Comparison of ENCODE assay signal across 8 cellular contexts in the genomic region with DNA sequence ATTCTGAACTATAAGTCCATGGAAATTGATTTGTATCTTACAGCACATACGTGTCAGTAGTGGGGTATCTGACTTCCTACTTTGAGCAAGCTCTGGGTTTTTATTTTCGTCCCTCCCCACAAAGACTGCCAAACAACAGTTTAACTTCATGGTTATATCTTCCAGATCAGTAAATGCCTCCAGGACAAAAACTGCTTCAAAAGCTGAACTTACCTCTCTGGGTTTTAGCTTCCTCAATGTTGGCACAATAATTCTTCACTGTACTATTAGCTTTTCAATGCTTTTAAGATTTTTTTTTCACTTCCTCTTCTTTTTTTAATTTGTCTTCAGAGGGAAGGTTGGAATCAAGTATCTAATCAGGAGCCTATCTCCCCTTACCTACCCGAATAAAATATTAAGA. TPM values are rescaled to one million over a fixed set of nuclear protein-coding genes. Genes with fewer than 3 reads are reported as not detected.
DNase-seq lines count a peak whose midpoint lies in the region; ATAC-seq, FAIRE-seq and TF ChIP-seq lines count a peak whose summit lies in the region.

No MANE protein-coding gene starts in this region.

- dilution Hi-C loops in endothelial cell of umbilical vein (cut with MboI; ENCODE audit: extremely low pct_ligation_motif_present, low sequenced_read_pairs): no loop called here

- intact Hi-C loops in HepG2 (cut with micrococcal nuclease; ENCODE audit: unreplicated experiment): no loop called here
- intact Hi-C loops in right lobe of liver (cut with DNase I): loop anchor here in 1 of 2 donors (5.0 kb wide), 1 partner anchor 52 kb away; no protein-coding TSS in a partner anchor
- intact Hi-C loops in endothelial cell of umbilical vein (cut with micrococcal nuclease): no loop called here

- no peak for TF ChIP-seq POLR2A in HepG2 (IDR thresholded peaks at IDR 0.05; ENCODE audit: insufficient read depth in 1 of 2, low read depth in 2 of 2, low read length in 2 of 2)
- TF ChIP-seq POLR2A in right lobe of liver (IDR thresholded peaks at IDR 0.05): no peak
- no peak for TF ChIP-seq POLR2A in endothelial cell of umbilical vein (IDR thresholded peaks at IDR 0.05; ENCODE audit: low read depth, low read length)
- no peak for TF ChIP-seq POLR2A in suprapubic skin (IDR thresholded peaks at IDR 0.05)

- ATAC-seq in HepG2: no peak
- ATAC-seq in right lobe of liver: no peak

- no TSS peak for BruUV-seq in HepG2 (replicated peaks; lab: Mats Ljungman, UMichigan)
- BruUV-seq in endothelial cell of umbilical vein (replicated peaks; lab: Mats Ljungman, UMichigan): no TSS peak

- H3K4me2 ChIP-seq in HepG2 (ENCODE audit: low read depth, low read length) (peak overlapping the region; percentile 74), endothelial cell of umbilical vein (ENCODE audit: insufficient read depth, low read length) (peak overlapping the region; percentile 58)

- H2AFZ ChIP-seq in HepG2 (ENCODE audit: low read length): peak overlapping the region; percentile 24
- peak overlapping the region; percentile 58 for H2AFZ ChIP-seq in endothelial cell of umbilical vein (ENCODE audit: low read depth, low read length)

- no peaks in the 10 kb centered on the region; a peak in 1 of 5 replicates for H3K27me3 ChIP-seq in HepG2 (ENCODE audit: control insufficient read depth in 1 of 2, insufficient read depth in 2 of 2, low read length in 2 of 2)
- H3K27me3 ChIP-seq in right lobe of liver: no peaks in the 10 kb centered on the region
- no peaks in the 10 kb centered on the region for H3K27me3 ChIP-seq in endothelial cell of umbilical vein (ENCODE audit: control insufficient read depth in 2 of 2, insufficient read depth in 2 of 2, low read length in 2 of 2)
- no peaks in the 10 kb centered on the region for H3K27me3 ChIP-seq in suprapubic skin

- in situ Hi-C loops in HepG2 (cut with HindIII; ENCODE audit: extremely low pct_ligation_motif_present, low pct_unique_long_range_greater_than_20kb): no loop called here

- H3K9ac ChIP-seq in HepG2 (ENCODE audit: insufficient read depth, low read depth, low read length) (peak overlapping the region; percentile 47), endothelial cell of umbilical vein (replicated peaks; ENCODE audit: extremely low read depth, insufficient read depth, low read length) (peak overlapping the region; percentile 16)

- H3K9me3 ChIP-seq in HepG2 (ENCODE audit: low read length) (no peaks in the 10 kb centered on the region), right lobe of liver (no peaks in the 10 kb centered on the region), endothelial cell of umbilical vein (replicated peaks; ENCODE audit: control insufficient read depth, insufficient read depth, low read length) (no peaks in the 10 kb centered on the region), suprapubic skin (no peaks in the 10 kb centered on the region)

- H3K9me1 ChIP-seq in endothelial cell of umbilical vein (replicated peaks; ENCODE audit: control insufficient read depth, extremely low read depth, insufficient read depth, low read length): no peaks in the 10 kb centered on the region

- DNase-seq in HepG2 (ENCODE audit: low spot score) (no peak), right lobe of liver (no peak), RWPE1 (ENCODE audit: low spot score) (no peak), endothelial cell of umbilical vein (ENCODE audit: low read depth, low spot score) (no peak), suprapubic skin (ENCODE audit: low spot score in 2 of 2) (no peak), frontal cortex (ENCODE audit: low spot score in 2 of 2) (no peak), NCI-H748 treated with DMSO at 0.1 percent for 48 hours (lab: John Stamatoyannopoulos, UW) (no peak), NAMALWA (ENCODE audit: low spot score) (no peak)

- FAIRE-seq in HepG2 (lab: Jason Lieb, UNC): no peak
- FAIRE-seq in endothelial cell of umbilical vein (lab: Jason Lieb, UNC): no peak
- no peak for FAIRE-seq in frontal cortex (lab: Jason Lieb, UNC)

- 21% methylated on average over 3 of the region's 3 CpGs for WGBS in HepG2 (ENCODE audit: low lambda C conversion rate)
- WGBS in right lobe of liver (ENCODE audit: insufficient coverage, low coverage, low lambda C conversion rate, missing lambda C conversion rate): 42% methylated on average over 2 of the region's 3 CpGs
- 21% methylated on average over 3 of the region's 3 CpGs for WGBS in suprapubic skin

- TF ChIP-seq CTCF in HepG2 (CRISPR knock-in tag; IDR thresholded peaks at IDR 0.05) (no peak), right lobe of liver (IDR thresholded peaks at IDR 0.05) (no peak), RWPE1 (conservative IDR thresholded peaks at IDR 0.05; ENCODE audit: low read depth) (no peak), endothelial cell of umbilical vein (IDR thresholded peaks at IDR 0.05; ENCODE audit: extremely low read depth in 1 of 2, insufficient read depth in 1 of 2, low read depth in 1 of 2, low read length in 2 of 2) (no peak), suprapubic skin (IDR thresholded peaks at IDR 0.05) (no peak)

- H3K36me3 ChIP-seq in HepG2 (replicated peaks in 1 of 2; ENCODE audit: control insufficient read depth in 1 of 2, insufficient read depth in 2 of 2, low read length in 2 of 2) (no peaks in the 10 kb centered on the region), right lobe of liver (no peaks in the 10 kb centered on the region), endothelial cell of umbilical vein (ENCODE audit: control insufficient read depth in 2 of 2, extremely low read depth in 1 of 2, insufficient read depth in 2 of 2, low read length in 2 of 2) (no peaks in the 10 kb centered on the region), suprapubic skin (no peaks in the 10 kb centered on the region)

- H3K27ac ChIP-seq in HepG2 (ENCODE audit: extremely low read length, insufficient read depth, low read length) (no peak overlapping the region), right lobe of liver (no peak overlapping the region), RWPE1 (peak overlapping the region; percentile 22; the same call in 1 of the 2 replicates), endothelial cell of umbilical vein (ENCODE audit: insufficient read depth, low read depth, low read length) (peak overlapping the region; percentile 20), suprapubic skin (no peak overlapping the region)

- H3K79me2 ChIP-seq in HepG2 (ENCODE audit: insufficient read depth, low read length): peaks cover 9% of the 10 kb centered on the region
- peaks cover 8% of the 10 kb centered on the region for H3K79me2 ChIP-seq in endothelial cell of umbilical vein (ENCODE audit: control insufficient read depth, insufficient read depth, low read length)

- CTCF ChIA-PET in HepG2 (lab: Yijun Ruan, JAX; ENCODE audit: low intra/inter-chr PET ratio, low total read pairs) (interaction anchor here (1.1 to 2.6 kb wide), 3 partner anchors 14 to 125 kb away, joined by 4 to 53 read pairs (median 10); a partner anchor contains a TSS), RWPE1 (lab: Yijun Ruan, JAX) (interaction anchor here (0.5 to 10.4 kb wide), 20 partner anchors 9 to 211 kb away, joined by 3 to 83 read pairs (median 4); a partner anchor contains a TSS), endothelial cell of umbilical vein (lab: Charles Lee) (interaction anchor here (0.8 to 11.0 kb wide), 31 partner anchors 9 to 198 kb away, joined by 3 to 473 read pairs (median 6); a partner anchor contains a TSS)

- TF ChIP-seq RAD21 in HepG2 (CRISPR knock-in tag; IDR thresholded peaks at IDR 0.05): no peak

- H4K20me1 ChIP-seq in HepG2 (ENCODE audit: insufficient read depth, low read length): no peaks in the 10 kb centered on the region
- H4K20me1 ChIP-seq in endothelial cell of umbilical vein (replicated peaks; ENCODE audit: control insufficient read depth, extremely low read depth, insufficient read depth, low read length): no peaks in the 10 kb centered on the region

- POLR2A ChIA-PET in HepG2 (lab: Yijun Ruan, JAX): interaction anchor here (0.6 to 7.3 kb wide), 9 partner anchors 11 to 304 kb away, joined by 3 to 87 read pairs (median 4); a partner anchor contains a TSS
- POLR2A ChIA-PET in RWPE1 (lab: Yijun Ruan, JAX; ENCODE audit: low non-redundant PET): interaction anchor here (1.0 kb wide), 2 partner anchors 68 to 207 kb away, joined by 3 to 5 read pairs; a partner anchor contains a TSS
- POLR2A ChIA-PET in endothelial cell of umbilical vein (lab: Charles Lee): interaction anchor here (0.9 to 1.7 kb wide), 3 partner anchors 13 to 55 kb away, joined by 4 to 11 read pairs (median 4); a partner anchor contains a TSS

- H3K4me3 ChIP-seq in HepG2 (replicated peaks in 1 of 3; ENCODE audit: insufficient read depth in 1 of 3, low read depth in 2 of 3, low read length in 3 of 3) (peak overlapping the region; percentile 20 to 41 (median 22); a peak in 2 of 6 replicates), right lobe of liver (no peak overlapping the region), endothelial cell of umbilical vein (replicated peaks in 1 of 3; ENCODE audit: insufficient read depth in 1 of 3, low read depth in 1 of 3, low read length in 3 of 3) (no peak overlapping the region), suprapubic skin (peak overlapping the region; percentile 7)

- no peak for TF ChIP-seq EP300 in HepG2 (IDR thresholded peaks at IDR 0.05; ENCODE audit: low read depth in 2 of 2, low read length in 2 of 2)
- no peak for TF ChIP-seq EP300 in HepG2 (CRISPR knock-in tag; IDR thresholded peaks at IDR 0.05; ENCODE audit: borderline replicate concordance)
- no peak for TF ChIP-seq EP300 in suprapubic skin (IDR thresholded peaks at IDR 0.05)

- peaks cover 17% of the 10 kb centered on the region for H3K4me1 ChIP-seq in HepG2 (ENCODE audit: insufficient read depth, low read length)
- peaks cover 0 to 2% (median under 1%) of the 10 kb centered on the region in 4 donors for H3K4me1 ChIP-seq in right lobe of liver
- peaks cover 10% of the 10 kb centered on the region for H3K4me1 ChIP-seq in endothelial cell of umbilical vein (ENCODE audit: control insufficient read depth, extremely low read depth, insufficient read depth, low read length)
- peaks cover 14% of the 10 kb centered on the region for H3K4me1 ChIP-seq in suprapubic skin

RNA-seq across cellular contexts. Expression of a gene that starts 4.1 kb away (rescaled TPM):
- total RNA-seq in HepG2 (2016; rRNA removed; fragmentation: Illumina TruSeq; extraction: Trizol) (30.4 and 31.0 TPM in 2 replicates), right lobe of liver (10 to 100 TPM; 11.1 to 21.7 (median 19.4) TPM), endothelial cell of umbilical vein (48.9 and 58.7 TPM in 2 replicates), suprapubic skin (10 to 100 TPM; 17.8 to 35.8 (median 27.4) TPM), frontal cortex (17.5 TPM)
- total RNA-seq in HepG2 (2016; cell fraction: cytosol; rRNA removed; fragmentation: Illumina TruSeq; extraction: Trizol; ENCODE audit: low read depth): 6.9 and 8.6 TPM in 2 replicates
- total RNA-seq in HepG2 (2016; cell fraction: insoluble cytoplasmic fraction; rRNA removed; fragmentation: Illumina TruSeq; extraction: Trizol): 30.2 and 32.5 TPM in 2 replicates
- 14.1 and 16.7 TPM in 2 replicates for total RNA-seq in HepG2 (2016; cell fraction: membrane; rRNA removed; fragmentation: Illumina TruSeq; extraction: Trizol)
- total RNA-seq in HepG2 (2016; cell fraction: nucleus; rRNA removed; fragmentation: Illumina TruSeq; extraction: Trizol): 22.1 and 26.8 TPM in 2 replicates
- polyA plus RNA-seq in HepG2 (2011; rRNA removed) (20.4 and 21.0 TPM in 2 replicates), endothelial cell of umbilical vein (62.2 and 73.3 TPM in 2 replicates)
- polyA plus RNA-seq in HepG2 (2011; cell fraction: cytosol; rRNA removed): 18.8 and 20.8 TPM in 2 replicates
- polyA plus RNA-seq in HepG2 (2011; cell fraction: nucleus; rRNA removed): 70.3 and 70.7 TPM in 2 replicates
- polyA plus RNA-seq in HepG2 (2012): 24.2 and 26.4 TPM in 2 replicates
- 3.8 and 3.9 TPM in 2 replicates for polyA plus RNA-seq in HepG2 (2016; cell fraction: cytosol; fragmentation: Illumina TruSeq; extraction: Trizol; ENCODE audit: low read depth)
- polyA plus RNA-seq in HepG2 (2016; cell fraction: insoluble cytoplasmic fraction; fragmentation: Illumina TruSeq; extraction: Trizol; ENCODE audit: low read depth): 40.7 and 49.0 TPM in 2 replicates
- polyA plus RNA-seq in HepG2 (2016; cell fraction: membrane; fragmentation: Illumina TruSeq; extraction: Trizol; ENCODE audit: low read depth): 9.5 and 10.0 TPM in 2 replicates
- polyA plus RNA-seq in HepG2 (2016; cell fraction: nucleus; fragmentation: Illumina TruSeq; extraction: Trizol; ENCODE audit: insufficient read depth, low read depth): 56.7 and 57.4 TPM in 2 replicates
- polyA minus RNA-seq in HepG2 (2011; rRNA and poly(A)+ RNA removed; ENCODE audit: low replicate concordance): 48.9 and 49.9 TPM in 2 replicates
- 18.2 and 18.4 TPM in 2 replicates for polyA minus RNA-seq in HepG2 (2011; cell fraction: cytosol; rRNA and poly(A)+ RNA removed)
- 31.2 and 43.3 TPM in 2 replicates for polyA minus RNA-seq in HepG2 (2011; cell fraction: nucleus; rRNA and poly(A)+ RNA removed)
- 45.6 and 53.3 TPM in 2 replicates for polyA plus RNA-seq in endothelial cell of umbilical vein (2011; cell fraction: cytosol; rRNA removed)
- polyA plus RNA-seq in endothelial cell of umbilical vein (2011; cell fraction: nucleus; rRNA removed): 72.4 and 84.8 TPM in 2 replicates
- 44.0 and 45.5 TPM in 2 replicates for polyA plus RNA-seq in endothelial cell of umbilical vein (2012)
- polyA minus RNA-seq in endothelial cell of umbilical vein: 45.6 and 51.2 TPM in 2 replicates
- 22.1 TPM for polyA minus RNA-seq in endothelial cell of umbilical vein (2011; cell fraction: cytosol; rRNA and poly(A)+ RNA removed)
- polyA minus RNA-seq in endothelial cell of umbilical vein (2011; cell fraction: nucleus; rRNA and poly(A)+ RNA removed): 35.2 and 36.0 TPM in 2 replicates

RNA-seq across cellular contexts. Expression of a gene that starts 14.8 kb away (rescaled TPM):
- total RNA-seq in HepG2 (2016; rRNA removed; fragmentation: Illumina TruSeq; extraction: Trizol): 2.5 and 7.1 TPM in 2 replicates
- 5.9 and 6.4 TPM in 2 replicates for total RNA-seq in HepG2 (2016; cell fraction: cytosol; rRNA removed; fragmentation: Illumina TruSeq; extraction: Trizol; ENCODE audit: low read depth)
- 4.5 and 5.9 TPM in 2 replicates for total RNA-seq in HepG2 (2016; cell fraction: insoluble cytoplasmic fraction; rRNA removed; fragmentation: Illumina TruSeq; extraction: Trizol)
- 10.1 and 10.2 TPM in 2 replicates for total RNA-seq in HepG2 (2016; cell fraction: membrane; rRNA removed; fragmentation: Illumina TruSeq; extraction: Trizol)
- total RNA-seq in HepG2 (2016; cell fraction: nucleus; rRNA removed; fragmentation: Illumina TruSeq; extraction: Trizol): 4.2 and 5.2 TPM in 2 replicates
- polyA plus RNA-seq in HepG2 (2011; rRNA removed): 2.3 and 4.2 TPM in 2 replicates
- 1.4 and 1.9 TPM in 2 replicates for polyA plus RNA-seq in HepG2 (2011; cell fraction: cytosol; rRNA removed)
- polyA plus RNA-seq in HepG2 (2011; cell fraction: nucleus; rRNA removed): 8.3 and 9.7 TPM in 2 replicates
- polyA plus RNA-seq in HepG2 (2012): 3.4 and 7.2 TPM in 2 replicates
- polyA plus RNA-seq in HepG2 (2016; cell fraction: cytosol; fragmentation: Illumina TruSeq; extraction: Trizol; ENCODE audit: low read depth): 2.1 and 2.6 TPM in 2 replicates
- polyA plus RNA-seq in HepG2 (2016; cell fraction: insoluble cytoplasmic fraction; fragmentation: Illumina TruSeq; extraction: Trizol; ENCODE audit: low read depth): 3.3 and 4.5 TPM in 2 replicates
- polyA plus RNA-seq in HepG2 (2016; cell fraction: membrane; fragmentation: Illumina TruSeq; extraction: Trizol; ENCODE audit: low read depth): 4.0 TPM in 2 replicates
- 5.6 and 6.7 TPM in 2 replicates for polyA plus RNA-seq in HepG2 (2016; cell fraction: nucleus; fragmentation: Illumina TruSeq; extraction: Trizol; ENCODE audit: insufficient read depth, low read depth)
- 29.3 and 50.7 TPM in 2 replicates for polyA minus RNA-seq in HepG2 (2011; rRNA and poly(A)+ RNA removed; ENCODE audit: low replicate concordance)
- polyA minus RNA-seq in HepG2 (2011; cell fraction: cytosol; rRNA and poly(A)+ RNA removed): 3.2 and 5.1 TPM in 2 replicates
- 15.8 and 18.4 TPM in 2 replicates for polyA minus RNA-seq in HepG2 (2011; cell fraction: nucleus; rRNA and poly(A)+ RNA removed)
- 1 to 10 TPM in 4 of 6 experiments, under 1 TPM in 2; 0.55 to 3.4 (median 2.3) TPM for total RNA-seq in right lobe of liver
- 23.4 and 23.9 TPM in 2 replicates for total RNA-seq in endothelial cell of umbilical vein
- 26.4 and 33.3 TPM in 2 replicates for polyA plus RNA-seq in endothelial cell of umbilical vein
- 12.0 and 17.4 TPM in 2 replicates for polyA plus RNA-seq in endothelial cell of umbilical vein (2011; cell fraction: cytosol; rRNA removed)
- polyA plus RNA-seq in endothelial cell of umbilical vein (2011; cell fraction: nucleus; rRNA removed): 17.2 and 17.9 TPM in 2 replicates
- 33.6 and 38.1 TPM in 2 replicates for polyA plus RNA-seq in endothelial cell of umbilical vein (2012)
- polyA minus RNA-seq in endothelial cell of umbilical vein: 21.1 and 29.8 TPM in 2 replicates
- polyA minus RNA-seq in endothelial cell of umbilical vein (2011; cell fraction: cytosol; rRNA and poly(A)+ RNA removed): 12.0 TPM
- 35.3 and 46.4 TPM in 2 replicates for polyA minus RNA-seq in endothelial cell of umbilical vein (2011; cell fraction: nucleus; rRNA and poly(A)+ RNA removed)
- 1 to 10 TPM; 1.9 to 8.3 (median 5.7) TPM for total RNA-seq in suprapubic skin
- total RNA-seq in frontal cortex: 6.1 TPM

RNA-seq across cellular contexts. Expression of a gene that starts 25.0 kb away (rescaled TPM):
- total RNA-seq in HepG2 (2016; rRNA removed; fragmentation: Illumina TruSeq; extraction: Trizol): 4.0 and 4.9 TPM in 2 replicates
- total RNA-seq in HepG2 (2016; cell fraction: cytosol; rRNA removed; fragmentation: Illumina TruSeq; extraction: Trizol; ENCODE audit: low read depth): 1.8 TPM in 2 replicates
- total RNA-seq in HepG2 (2016; cell fraction: insoluble cytoplasmic fraction; rRNA removed; fragmentation: Illumina TruSeq; extraction: Trizol): 2.9 and 5.0 TPM in 2 replicates
- total RNA-seq in HepG2 (2016; cell fraction: membrane; rRNA removed; fragmentation: Illumina TruSeq; extraction: Trizol): 4.8 and 6.2 TPM in 2 replicates
- 3.5 and 3.9 TPM in 2 replicates for total RNA-seq in HepG2 (2016; cell fraction: nucleus; rRNA removed; fragmentation: Illumina TruSeq; extraction: Trizol)
- 0.49 and 1.0 TPM in 2 replicates for polyA plus RNA-seq in HepG2 (2011; rRNA removed)
- 0.56 and 0.79 TPM in 2 replicates for polyA plus RNA-seq in HepG2 (2011; cell fraction: cytosol; rRNA removed)
- 1.9 and 2.2 TPM in 2 replicates for polyA plus RNA-seq in HepG2 (2011; cell fraction: nucleus; rRNA removed)
- polyA plus RNA-seq in HepG2 (2012): 0.59 and 0.70 TPM in 2 replicates
- 1.0 and 1.4 TPM in 2 replicates for polyA plus RNA-seq in HepG2 (2016; cell fraction: cytosol; fragmentation: Illumina TruSeq; extraction: Trizol; ENCODE audit: low read depth)
- 2.7 and 3.5 TPM in 2 replicates for polyA plus RNA-seq in HepG2 (2016; cell fraction: insoluble cytoplasmic fraction; fragmentation: Illumina TruSeq; extraction: Trizol; ENCODE audit: low read depth)
- polyA plus RNA-seq in HepG2 (2016; cell fraction: membrane; fragmentation: Illumina TruSeq; extraction: Trizol; ENCODE audit: low read depth): 2.7 and 3.4 TPM in 2 replicates
- 6.7 TPM in 2 replicates for polyA plus RNA-seq in HepG2 (2016; cell fraction: nucleus; fragmentation: Illumina TruSeq; extraction: Trizol; ENCODE audit: insufficient read depth, low read depth)
- polyA minus RNA-seq in HepG2 (2011; rRNA and poly(A)+ RNA removed; ENCODE audit: low replicate concordance): 1.2 and 1.3 TPM in 2 replicates
- 0.59 and 0.79 TPM in 2 replicates for polyA minus RNA-seq in HepG2 (2011; cell fraction: cytosol; rRNA and poly(A)+ RNA removed)
- polyA minus RNA-seq in HepG2 (2011; cell fraction: nucleus; rRNA and poly(A)+ RNA removed): 1.1 and 1.5 TPM in 2 replicates
- under 1 TPM in 3 of 6 experiments, not detected in 3; 0.10 to 0.28 (median 0.20) TPM for total RNA-seq in right lobe of liver
- 0.27 TPM in 1 of 2 replicates, not detected in the other for total RNA-seq in endothelial cell of umbilical vein
- 0.18 TPM in 2 replicates for polyA plus RNA-seq in endothelial cell of umbilical vein
- polyA plus RNA-seq in endothelial cell of umbilical vein (2011; cell fraction: cytosol; rRNA removed): 0.13 TPM in 2 replicates
- 0.41 and 0.43 TPM in 2 replicates for polyA plus RNA-seq in endothelial cell of umbilical vein (2011; cell fraction: nucleus; rRNA removed)
- polyA plus RNA-seq in endothelial cell of umbilical vein (2012): 0.16 and 0.19 TPM in 2 replicates
- polyA minus RNA-seq in endothelial cell of umbilical vein: 0.15 TPM in 1 of 2 replicates, not detected in the other
- 0.92 TPM for polyA minus RNA-seq in endothelial cell of umbilical vein (2011; cell fraction: cytosol; rRNA and poly(A)+ RNA removed)
- polyA minus RNA-seq in endothelial cell of umbilical vein (2011; cell fraction: nucleus; rRNA and poly(A)+ RNA removed): not detected in 2 replicates
- total RNA-seq in suprapubic skin: under 1 TPM in 3 of 4 donors, not detected in 1; 0.32 to 0.76 (median 0.64) TPM
- total RNA-seq in frontal cortex: 5.3 TPM

RNA-seq across cellular contexts. Expression of a gene that starts 52.9 kb away (rescaled TPM):
- total RNA-seq in HepG2 (2016; rRNA removed; fragmentation: Illumina TruSeq; extraction: Trizol) (2.1 and 3.4 TPM in 2 replicates), right lobe of liver (10 to 100 TPM in 4 of 6 experiments, 1 to 10 TPM in 2; 7.5 to 17.5 (median 12.1) TPM), endothelial cell of umbilical vein (3.1 and 4.8 TPM in 2 replicates), suprapubic skin (1 to 10 TPM; 3.9 to 6.2 (median 4.7) TPM), frontal cortex (0.41 TPM)
- total RNA-seq in HepG2 (2016; cell fraction: cytosol; rRNA removed; fragmentation: Illumina TruSeq; extraction: Trizol; ENCODE audit: low read depth): 0.79 and 1.0 TPM in 2 replicates
- total RNA-seq in HepG2 (2016; cell fraction: insoluble cytoplasmic fraction; rRNA removed; fragmentation: Illumina TruSeq; extraction: Trizol): 1.9 TPM in 2 replicates
- total RNA-seq in HepG2 (2016; cell fraction: membrane; rRNA removed; fragmentation: Illumina TruSeq; extraction: Trizol): 1.5 and 2.2 TPM in 2 replicates
- 1.3 and 3.5 TPM in 2 replicates for total RNA-seq in HepG2 (2016; cell fraction: nucleus; rRNA removed; fragmentation: Illumina TruSeq; extraction: Trizol)
- polyA plus RNA-seq in HepG2 (2011; rRNA removed) (1.2 and 1.9 TPM in 2 replicates), endothelial cell of umbilical vein (1.2 TPM in 2 replicates)
- polyA plus RNA-seq in HepG2 (2011; cell fraction: cytosol; rRNA removed): 0.95 and 0.99 TPM in 2 replicates
- polyA plus RNA-seq in HepG2 (2011; cell fraction: nucleus; rRNA removed): 5.9 and 6.0 TPM in 2 replicates
- polyA plus RNA-seq in HepG2 (2012): 2.0 and 4.1 TPM in 2 replicates
- 0.45 and 0.70 TPM in 2 replicates for polyA plus RNA-seq in HepG2 (2016; cell fraction: cytosol; fragmentation: Illumina TruSeq; extraction: Trizol; ENCODE audit: low read depth)
- polyA plus RNA-seq in HepG2 (2016; cell fraction: insoluble cytoplasmic fraction; fragmentation: Illumina TruSeq; extraction: Trizol; ENCODE audit: low read depth): 1.3 and 1.6 TPM in 2 replicates
- 1.4 and 1.5 TPM in 2 replicates for polyA plus RNA-seq in HepG2 (2016; cell fraction: membrane; fragmentation: Illumina TruSeq; extraction: Trizol; ENCODE audit: low read depth)
- 5.6 and 8.8 TPM in 2 replicates for polyA plus RNA-seq in HepG2 (2016; cell fraction: nucleus; fragmentation: Illumina TruSeq; extraction: Trizol; ENCODE audit: insufficient read depth, low read depth)
- polyA minus RNA-seq in HepG2 (2011; rRNA and poly(A)+ RNA removed; ENCODE audit: low replicate concordance): 1.9 and 7.2 TPM in 2 replicates
- 1.4 and 2.5 TPM in 2 replicates for polyA minus RNA-seq in HepG2 (2011; cell fraction: cytosol; rRNA and poly(A)+ RNA removed)
- polyA minus RNA-seq in HepG2 (2011; cell fraction: nucleus; rRNA and poly(A)+ RNA removed): 1.4 and 2.4 TPM in 2 replicates
- polyA plus RNA-seq in endothelial cell of umbilical vein (2011; cell fraction: cytosol; rRNA removed): 0.52 and 0.66 TPM in 2 replicates
- 2.1 and 2.5 TPM in 2 replicates for polyA plus RNA-seq in endothelial cell of umbilical vein (2011; cell fraction: nucleus; rRNA removed)
- polyA plus RNA-seq in endothelial cell of umbilical vein (2012): 1.5 and 1.6 TPM in 2 replicates
- 0.55 and 1.9 TPM in 2 replicates for polyA minus RNA-seq in endothelial cell of umbilical vein
- polyA minus RNA-seq in endothelial cell of umbilical vein (2011; cell fraction: cytosol; rRNA and poly(A)+ RNA removed): 6.2 TPM
- polyA minus RNA-seq in endothelial cell of umbilical vein (2011; cell fraction: nucleus; rRNA and poly(A)+ RNA removed): 1.7 and 2.0 TPM in 2 replicates

RNA-seq across cellular contexts. Expression of a gene that starts 56.9 kb away (rescaled TPM):
- 18.0 and 20.6 TPM in 2 replicates for total RNA-seq in HepG2 (2016; rRNA removed; fragmentation: Illumina TruSeq; extraction: Trizol)
- total RNA-seq in HepG2 (2016; cell fraction: cytosol; rRNA removed; fragmentation: Illumina TruSeq; extraction: Trizol; ENCODE audit: low read depth): 2.2 and 2.9 TPM in 2 replicates
- total RNA-seq in HepG2 (2016; cell fraction: insoluble cytoplasmic fraction; rRNA removed; fragmentation: Illumina TruSeq; extraction: Trizol): 17.5 and 22.6 TPM in 2 replicates
- total RNA-seq in HepG2 (2016; cell fraction: membrane; rRNA removed; fragmentation: Illumina TruSeq; extraction: Trizol): 5.3 and 6.3 TPM in 2 replicates
- total RNA-seq in HepG2 (2016; cell fraction: nucleus; rRNA removed; fragmentation: Illumina TruSeq; extraction: Trizol): 12.4 and 14.6 TPM in 2 replicates
- polyA plus RNA-seq in HepG2 (2011; rRNA removed): 5.8 and 9.4 TPM in 2 replicates
- polyA plus RNA-seq in HepG2 (2011; cell fraction: cytosol; rRNA removed): 5.9 and 6.7 TPM in 2 replicates
- polyA plus RNA-seq in HepG2 (2011; cell fraction: nucleus; rRNA removed): 26.7 and 32.6 TPM in 2 replicates
- polyA plus RNA-seq in HepG2 (2012): 3.5 and 5.2 TPM in 2 replicates
- polyA plus RNA-seq in HepG2 (2016; cell fraction: cytosol; fragmentation: Illumina TruSeq; extraction: Trizol; ENCODE audit: low read depth): 2.5 and 2.6 TPM in 2 replicates
- polyA plus RNA-seq in HepG2 (2016; cell fraction: insoluble cytoplasmic fraction; fragmentation: Illumina TruSeq; extraction: Trizol; ENCODE audit: low read depth): 13.5 and 17.1 TPM in 2 replicates
- polyA plus RNA-seq in HepG2 (2016; cell fraction: membrane; fragmentation: Illumina TruSeq; extraction: Trizol; ENCODE audit: low read depth): 2.8 and 3.8 TPM in 2 replicates
- polyA plus RNA-seq in HepG2 (2016; cell fraction: nucleus; fragmentation: Illumina TruSeq; extraction: Trizol; ENCODE audit: insufficient read depth, low read depth): 21.4 and 24.7 TPM in 2 replicates
- 22.3 and 24.3 TPM in 2 replicates for polyA minus RNA-seq in HepG2 (2011; rRNA and poly(A)+ RNA removed; ENCODE audit: low replicate concordance)
- polyA minus RNA-seq in HepG2 (2011; cell fraction: cytosol; rRNA and poly(A)+ RNA removed): 5.4 and 6.2 TPM in 2 replicates
- polyA minus RNA-seq in HepG2 (2011; cell fraction: nucleus; rRNA and poly(A)+ RNA removed): 6.2 and 11.8 TPM in 2 replicates
- total RNA-seq in right lobe of liver: 10 to 100 TPM in 4 of 6 experiments, 1 to 10 TPM in 2; 7.7 to 17.1 (median 14.3) TPM
- total RNA-seq in endothelial cell of umbilical vein: 53.9 and 57.7 TPM in 2 replicates
- polyA plus RNA-seq in endothelial cell of umbilical vein: 36.4 and 45.3 TPM in 2 replicates
- 24.9 and 33.1 TPM in 2 replicates for polyA plus RNA-seq in endothelial cell of umbilical vein (2011; cell fraction: cytosol; rRNA removed)
- 38.1 and 42.6 TPM in 2 replicates for polyA plus RNA-seq in endothelial cell of umbilical vein (2011; cell fraction: nucleus; rRNA removed)
- polyA plus RNA-seq in endothelial cell of umbilical vein (2012): 24.3 and 29.2 TPM in 2 replicates
- polyA minus RNA-seq in endothelial cell of umbilical vein: 34.9 and 44.0 TPM in 2 replicates
- 16.4 TPM for polyA minus RNA-seq in endothelial cell of umbilical vein (2011; cell fraction: cytosol; rRNA and poly(A)+ RNA removed)
- 22.2 and 24.7 TPM in 2 replicates for polyA minus RNA-seq in endothelial cell of umbilical vein (2011; cell fraction: nucleus; rRNA and poly(A)+ RNA removed)
- total RNA-seq in suprapubic skin: 100 to 1,000 TPM in 1 of 4 donors, 10 to 100 TPM in 3; 56.2 to 107 (median 81.5) TPM
- total RNA-seq in frontal cortex: 8.2 TPM

Comparison
In these comparisons a context has a peak if more than half of its experiments do, and no peak if none do; other contexts are left out.
1. H3K4me3 ChIP-seq: peak in HepG2 (3 of 3) and suprapubic skin (single experiment); none in right lobe of liver (0 of 3) and endothelial cell of umbilical vein (0 of 3).
2. H3K27ac ChIP-seq: peak in RWPE1 (single experiment) and endothelial cell of umbilical vein (single experiment); none in HepG2 (single experiment), right lobe of liver (0 of 3) and suprapubic skin (single experiment).